ENCODE assay signal across 1 cellular context in the genomic region with DNA sequence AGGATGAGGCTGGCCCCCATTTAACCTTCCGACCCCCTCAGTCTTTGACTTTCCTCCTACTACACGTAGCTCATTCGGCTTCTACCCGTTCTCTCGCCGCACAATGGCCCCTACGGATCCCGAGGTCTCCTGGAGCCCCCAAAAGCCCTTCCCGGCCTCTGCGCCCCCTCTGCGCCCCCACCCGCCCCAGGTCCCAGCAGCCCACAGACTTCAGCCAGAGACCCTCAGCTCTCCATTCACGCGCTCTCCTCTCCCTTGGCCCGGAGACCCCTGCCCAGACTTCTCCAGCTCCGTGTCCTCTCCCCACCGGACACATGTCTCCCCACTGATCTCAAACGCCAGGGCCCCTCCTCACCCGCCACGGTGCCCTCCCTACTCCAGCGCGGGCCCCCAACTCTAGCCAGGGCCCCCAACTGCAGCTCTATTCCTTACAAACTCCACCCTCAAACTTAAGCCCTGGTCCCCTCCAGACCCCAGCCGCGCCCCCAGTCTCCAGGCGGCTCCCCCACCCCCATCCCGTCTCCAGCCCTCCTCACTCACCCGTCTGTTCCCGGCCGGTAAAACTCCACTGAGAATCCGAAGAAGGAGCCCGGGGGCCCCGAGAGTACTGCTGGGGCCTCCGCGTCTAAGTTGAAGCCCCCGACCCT.
TF ChIP-seq lines count a peak whose summit lies in the region.

No MANE protein-coding gene starts in this region.

TF ChIP-seq in SK-N-SH, 30 proteins besides CTCF, POLR2A, EP300 and RAD21 (continued from another document):
- TF ChIP-seq YY1 (IDR thresholded peaks at IDR 0.05; ENCODE audit: low read depth) (no peak), USF2 (IDR thresholded peaks at IDR 0.05; ENCODE audit: borderline replicate concordance, low read depth, low read length) (no peak), RFX5 (IDR thresholded peaks at IDR 0.05; ENCODE audit: low read length) (no peak), POLR2AphosphoS5 (IDR thresholded peaks at IDR 0.05; ENCODE audit: low read depth, low read length) (no peak), FOSL2 (IDR thresholded peaks at IDR 0.05; ENCODE audit: borderline replicate concordance, low read depth) (no peak), USF1 (IDR thresholded peaks at IDR 0.05; ENCODE audit: borderline replicate concordance, low read depth) (no peak)
- TF ChIP-seq, protein P1, sequence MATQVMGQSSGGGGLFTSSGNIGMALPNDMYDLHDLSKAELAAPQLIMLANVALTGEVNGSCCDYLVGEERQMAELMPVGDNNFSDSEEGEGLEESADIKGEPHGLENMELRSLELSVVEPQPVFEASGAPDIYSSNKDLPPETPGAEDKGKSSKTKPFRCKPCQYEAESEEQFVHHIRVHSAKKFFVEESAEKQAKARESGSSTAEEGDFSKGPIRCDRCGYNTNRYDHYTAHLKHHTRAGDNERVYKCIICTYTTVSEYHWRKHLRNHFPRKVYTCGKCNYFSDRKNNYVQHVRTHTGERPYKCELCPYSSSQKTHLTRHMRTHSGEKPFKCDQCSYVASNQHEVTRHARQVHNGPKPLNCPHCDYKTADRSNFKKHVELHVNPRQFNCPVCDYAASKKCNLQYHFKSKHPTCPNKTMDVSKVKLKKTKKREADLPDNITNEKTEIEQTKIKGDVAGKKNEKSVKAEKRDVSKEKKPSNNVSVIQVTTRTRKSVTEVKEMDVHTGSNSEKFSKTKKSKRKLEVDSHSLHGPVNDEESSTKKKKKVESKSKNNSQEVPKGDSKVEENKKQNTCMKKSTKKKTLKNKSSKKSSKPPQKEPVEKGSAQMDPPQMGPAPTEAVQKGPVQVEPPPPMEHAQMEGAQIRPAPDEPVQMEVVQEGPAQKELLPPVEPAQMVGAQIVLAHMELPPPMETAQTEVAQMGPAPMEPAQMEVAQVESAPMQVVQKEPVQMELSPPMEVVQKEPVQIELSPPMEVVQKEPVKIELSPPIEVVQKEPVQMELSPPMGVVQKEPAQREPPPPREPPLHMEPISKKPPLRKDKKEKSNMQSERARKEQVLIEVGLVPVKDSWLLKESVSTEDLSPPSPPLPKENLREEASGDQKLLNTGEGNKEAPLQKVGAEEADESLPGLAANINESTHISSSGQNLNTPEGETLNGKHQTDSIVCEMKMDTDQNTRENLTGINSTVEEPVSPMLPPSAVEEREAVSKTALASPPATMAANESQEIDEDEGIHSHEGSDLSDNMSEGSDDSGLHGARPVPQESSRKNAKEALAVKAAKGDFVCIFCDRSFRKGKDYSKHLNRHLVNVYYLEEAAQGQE (IDR thresholded peaks at IDR 0.05; ENCODE audit: low read depth, low read length): no peak
